ENCODE assay signal across 7 cellular contexts in genomic region chrX:1452497-1453389, GRCh38.
DNase-seq lines count a peak whose midpoint lies in the region; ATAC-seq lines count a peak whose summit lies in the region.

ASMTL (minus strand) TSS chrX:1452909; CDS start chrX:1452840, 69 bp downstream.

- DNase-seq in T-helper 9 cell (peak; percentile 100), cerebellar cortex (ENCODE audit: low spot score) (peak; percentile 99), kidney tubule cell (ENCODE audit: low spot score) (peak; percentile 98), NCI-H748 (lab: John Stamatoyannopoulos, UW; ENCODE audit: unreplicated experiment) (no peak)
- DNase-seq in stimulated activated CD4-positive, alpha-beta T cell treated with anti-CD3 and anti-CD28 coated beads, Interleukin-1b, Interleukin-23, amount 100 ng/mL, for 48 hours, result peak; percentile 100

- ATAC-seq in GM18909 (IDR thresholded peaks at IDR 0.05; ENCODE audit: poor library complexity, unreplicated experiment) (peak; percentile 77), HG03139 (IDR thresholded peaks at IDR 0.05; ENCODE audit: unreplicated experiment) (peak; percentile 61)
